24 cellular contexts compared by ENCODE assay signal in genomic region chr7:151412318-151412717, GRCh38. TPM values are rescaled to one million over a fixed set of nuclear protein-coding genes. Genes with fewer than 3 reads are reported as not detected.
DNase-seq lines count a peak whose midpoint lies in the region; ATAC-seq, FAIRE-seq and TF ChIP-seq lines count a peak whose summit lies in the region.
"Had no signal": no experiment of that assay in that cellular context is flagged by ENCODE, and none has a peak within 500 bp of the region (broad histone marks: within the 10 kb centered on the region; RNA-seq: fewer than 3 reads in every experiment).

No MANE protein-coding gene starts in this region.

- no peaks in the 10 kb centered on the region for H3K27me3 ChIP-seq in CD4-positive, alpha-beta memory T cell (ENCODE audit: insufficient read depth, low read length)
- peaks cover 4 to 14% of the 10 kb centered on the region in 2 experiments; a peak in 3 of 5 replicates for H3K27me3 ChIP-seq in K562 (ENCODE audit: control insufficient read depth in 2 of 2, insufficient read depth in 2 of 2, low read length in 2 of 2)

- WGBS in K562 (ENCODE audit: insufficient coverage, low coverage, missing lambda C conversion rate), result 32% methylated on average over 4 of the region's 4 CpGs
- WGBS in lower leg skin, 2 donors, result 72 to 83% methylated on average over 4 of the region's 4 CpGs

- BruUV-seq in K562 (replicated peaks; lab: Mats Ljungman, UMichigan), result no TSS peak

- H3K9me3 Mint-ChIP-seq in CD4-positive, alpha-beta memory T cell, result peaks cover 0 to 32% (median 16%) of the 10 kb centered on the region in 8 donors
- peaks cover 17% of the 10 kb centered on the region for H3K9me3 Mint-ChIP-seq in nephron progenitor cell
- H3K9me3 Mint-ChIP-seq in progenitor cell of endocrine pancreas (ENCODE audit: low read depth), result no peaks in the 10 kb centered on the region
- no peaks in the 10 kb centered on the region for H3K9me3 Mint-ChIP-seq in activated CD8-positive, alpha-beta T cell treated with anti-CD3 and anti-CD28 coated beads, Interleukin-2, amount 10 ng/mL, durations not matched to agents 7 days and 5 days (ENCODE audit: insufficient read depth)

- no peak overlapping the region for H3K4me3 ChIP-seq in CD4-positive, alpha-beta memory T cell (ENCODE audit: low read length in 2 of 2)
- H3K4me3 ChIP-seq in K562, result no peak overlapping the region
- no peak overlapping the region for H3K4me3 ChIP-seq in lower leg skin (ENCODE audit: low read depth, poor library complexity, severe bottlenecking)
- H3K4me3 ChIP-seq: BLaER1 treated with 17β-estradiol and CSF1 and Interleukin-3, amounts not matched to agents 10 nM and 100 nM; HAP-1; PC-9; SJSA1 had no signal

- intact Hi-C loops in CD4-positive, alpha-beta memory T cell (cut with micrococcal nuclease), result no loop called here
- intact Hi-C loops in K562 (cut with micrococcal nuclease) (loop anchor here (5.0 kb wide), 1 partner anchor 35 kb away; no protein-coding TSS in a partner anchor), lower leg skin (cut with DNase I; ENCODE audit: low total_unique reads) (no loop called here)

- H2AFZ ChIP-seq in K562 (ENCODE audit: low read depth, low read length), result peak overlapping the region; percentile 76; the same call in 1 of the 2 replicates
- H2AFZ ChIP-seq: PC-9 had no signal

- CTCF ChIA-PET in CD4-positive, alpha-beta memory T cell (lab: Charles Lee; ENCODE audit: partially characterized antibody), result interaction anchor here (1.3 to 1.6 kb wide), 2 partner anchors 10 to 221 kb away, joined by 3 to 4 read pairs; no protein-coding TSS in a partner anchor
- CTCF ChIA-PET in K562 (lab: Yijun Ruan, JAX; ENCODE audit: low intra/inter-chr PET ratio), result interaction anchor here (0.7 kb wide), 1 partner anchor 199 kb away, joined by 3 read pairs; no protein-coding TSS in a partner anchor
- CTCF ChIA-PET in activated CD8-positive, alpha-beta T cell treated with anti-CD3 and anti-CD28 coated beads, Interleukin-2, amount 10 ng/mL, durations not matched to agents 7 days and 5 days (lab: Charles Lee), result interaction anchor here (1.6 kb wide), 1 partner anchor 36 kb away, joined by 6 read pairs; no protein-coding TSS in a partner anchor

- FAIRE-seq in K562 (lab: Jason Lieb, UNC), result no peak
- FAIRE-seq: A204.1, GM12891 had no signal

- DNase-seq in CD4-positive, alpha-beta memory T cell, result no peak
- DNase-seq in K562 (ENCODE audit: extremely low read depth in 1 of 4, low spot score in 3 of 4) (no peak), nephron progenitor cell (no peak), progenitor cell of endocrine pancreas (ENCODE audit: low spot score, unreplicated experiment) (no peak), lower leg skin (ENCODE audit: low spot score in 2 of 2) (no peak), Kasumi-1 (lab: John Stamatoyannopoulos, UW) (no peak), LoVo (ENCODE audit: low spot score) (no peak)
- no peak for DNase-seq in activated CD8-positive, alpha-beta T cell treated with anti-CD3 and anti-CD28 coated beads, Interleukin-2, amount 10 ng/mL, durations not matched to agents 7 days and 5 days
- DNase-seq: AML-193, Calu3, DMS79 treated with DMSO at 0.1 percent for 48 hours, GOT3, NCI-H1105, NCI-H2227 treated with DMSO at 0.1 percent for 48 hours, NCI-H526 treated with DMSO at 0.1 percent for 48 hours, PC-9, Right ventricle myocardium superior had no signal

- peaks cover 31% of the 10 kb centered on the region for H3K4me1 ChIP-seq in CD4-positive, alpha-beta memory T cell (ENCODE audit: insufficient read depth, low read length)
- peaks cover 11 to 17% of the 10 kb centered on the region in 2 experiments for H3K4me1 ChIP-seq in K562 (replicated peaks in 1 of 2; ENCODE audit: control insufficient read depth in 2 of 2, insufficient read depth in 2 of 2, low read length in 2 of 2)
- H3K4me1 ChIP-seq: HAP-1 had no signal

- H3K36me3 Mint-ChIP-seq in CD4-positive, alpha-beta memory T cell, result peaks cover 6 to 33% of the 10 kb centered on the region in 2 donors
- peaks cover 17% of the 10 kb centered on the region for H3K36me3 Mint-ChIP-seq in nephron progenitor cell (ENCODE audit: low read depth)
- peaks cover 4% of the 10 kb centered on the region for H3K36me3 Mint-ChIP-seq in progenitor cell of endocrine pancreas (ENCODE audit: insufficient read depth)
- no peaks in the 10 kb centered on the region for H3K36me3 Mint-ChIP-seq in activated CD8-positive, alpha-beta T cell treated with anti-CD3 and anti-CD28 coated beads, Interleukin-2, amount 10 ng/mL, durations not matched to agents 7 days and 5 days (ENCODE audit: low read depth)

- no peak for TF ChIP-seq EP300 in K562 (IDR thresholded peaks at IDR 0.05; ENCODE audit: low read length)

- ATAC-seq in K562, result no peak
- no peak for ATAC-seq in activated CD8-positive, alpha-beta T cell treated with anti-CD3 and anti-CD28 coated beads, Interleukin-2, amount 10 ng/mL, durations not matched to agents 7 days and 5 days

- no peak overlapping the region for H3K27ac ChIP-seq in CD4-positive, alpha-beta memory T cell (ENCODE audit: low read depth, low read length)
- no peak overlapping the region for H3K27ac ChIP-seq in K562 (ENCODE audit: extremely low read depth, low read depth, low read length)
- H3K27ac ChIP-seq: BLaER1 treated with 17β-estradiol and CSF1 and Interleukin-3, amounts not matched to agents 10 nM and 100 nM; PC-9; SJSA1 had no signal

- POLR2A ChIA-PET in CD4-positive, alpha-beta memory T cell (lab: Charles Lee; ENCODE audit: partially characterized antibody), result interaction anchor here (0.8 to 1.0 kb wide), 3 partner anchors 18 to 60 kb away, joined by 3 to 4 read pairs (median 3); no protein-coding TSS in a partner anchor
- POLR2A ChIA-PET in K562 (lab: Yijun Ruan, JAX), result interaction anchor here (0.7 kb wide), 1 partner anchor 11 kb away, joined by 4 read pairs; no protein-coding TSS in a partner anchor
- POLR2A ChIA-PET in activated CD8-positive, alpha-beta T cell treated with anti-CD3 and anti-CD28 coated beads, Interleukin-2, amount 10 ng/mL, durations not matched to agents 7 days and 5 days (lab: Charles Lee), result interaction anchor here (0.6 kb wide), 2 partner anchors 19 to 21 kb away, joined by 3 read pairs; no protein-coding TSS in a partner anchor

- no peak overlapping the region for H3K4me2 ChIP-seq in K562 (ENCODE audit: insufficient read depth, low read length)
- H3K4me2 ChIP-seq: PC-9 had no signal

- H3K27ac Mint-ChIP-seq in CD4-positive, alpha-beta memory T cell, result peak overlapping the region; percentile 14 to 89 (median 69)
- H3K27ac Mint-ChIP-seq in nephron progenitor cell (peak overlapping the region; percentile 78), progenitor cell of endocrine pancreas (no peak overlapping the region)
- H3K27ac Mint-ChIP-seq in activated CD8-positive, alpha-beta T cell treated with anti-CD3 and anti-CD28 coated beads, Interleukin-2, amount 10 ng/mL, durations not matched to agents 7 days and 5 days, result no peak overlapping the region

- H3K27me3 Mint-ChIP-seq in CD4-positive, alpha-beta memory T cell, result peaks cover 1 to 3% of the 10 kb centered on the region in 2 donors
- H3K27me3 Mint-ChIP-seq in nephron progenitor cell (ENCODE audit: low read depth, poor library complexity), result peaks cover 40% of the 10 kb centered on the region
- H3K27me3 Mint-ChIP-seq in progenitor cell of endocrine pancreas, result peaks cover 32% of the 10 kb centered on the region
- H3K27me3 Mint-ChIP-seq in activated CD8-positive, alpha-beta T cell treated with anti-CD3 and anti-CD28 coated beads, Interleukin-2, amount 10 ng/mL, durations not matched to agents 7 days and 5 days (ENCODE audit: low read depth), result peaks cover 55% of the 10 kb centered on the region

- no peak for TF ChIP-seq POLR2A in K562 (conservative IDR thresholded peaks at IDR 0.05)
- TF ChIP-seq POLR2A in lower leg skin (IDR thresholded peaks at IDR 0.05), result no peak

- in situ Hi-C loops in K562 (cut with MboI), result no loop called here

- H4K20me1 ChIP-seq in K562 (replicated peaks; ENCODE audit: control insufficient read depth, insufficient read depth, low read length), result no peaks in the 10 kb centered on the region

- no peaks in the 10 kb centered on the region for H3K36me3 ChIP-seq in CD4-positive, alpha-beta memory T cell (ENCODE audit: insufficient read depth, low read length)
- no peaks in the 10 kb centered on the region for H3K36me3 ChIP-seq in K562 (ENCODE audit: control insufficient read depth, insufficient read depth, low read length)
- H3K36me3 ChIP-seq: BLaER1 treated with 17β-estradiol and CSF1 and Interleukin-3, amounts not matched to agents 10 nM and 100 nM; HAP-1; SJSA1 had no signal

- peak overlapping the region in 4 of 8 donors; percentile 11 to 80 (median 56) for H3K4me3 Mint-ChIP-seq in CD4-positive, alpha-beta memory T cell
- H3K4me3 Mint-ChIP-seq in nephron progenitor cell (no peak overlapping the region), progenitor cell of endocrine pancreas (ENCODE audit: low read depth) (peak overlapping the region; percentile 0)
- H3K4me3 Mint-ChIP-seq in activated CD8-positive, alpha-beta T cell treated with anti-CD3 and anti-CD28 coated beads, Interleukin-2, amount 10 ng/mL, durations not matched to agents 7 days and 5 days, result no peak overlapping the region

- H3K4me1 Mint-ChIP-seq in CD4-positive, alpha-beta memory T cell, result peaks cover 22 to 54% (median 33%) of the 10 kb centered on the region in 4 donors
- H3K4me1 Mint-ChIP-seq in nephron progenitor cell (peaks cover 44% of the 10 kb centered on the region), progenitor cell of endocrine pancreas (ENCODE audit: low read depth) (peaks cover 17% of the 10 kb centered on the region)
- H3K4me1 Mint-ChIP-seq in activated CD8-positive, alpha-beta T cell treated with anti-CD3 and anti-CD28 coated beads, Interleukin-2, amount 10 ng/mL, durations not matched to agents 7 days and 5 days (ENCODE audit: low read depth), result peaks cover 10% of the 10 kb centered on the region

- no peak for TF ChIP-seq RAD21 in K562 (CRISPR knock-in tag; conservative IDR thresholded peaks at IDR 0.05 in 1 of 2, IDR thresholded peaks at IDR 0.05 in 1 of 2)

- no peaks in the 10 kb centered on the region for H3K79me2 ChIP-seq in K562 (ENCODE audit: control insufficient read depth, insufficient read depth, low read length)

- no peaks in the 10 kb centered on the region for H3K9me3 ChIP-seq in CD4-positive, alpha-beta memory T cell (ENCODE audit: control insufficient read depth in 1 of 2, low read length in 2 of 2)
- H3K9me3 ChIP-seq in K562 (replicated peaks; ENCODE audit: control insufficient read depth, insufficient read depth, low read depth, low read length), result no peaks in the 10 kb centered on the region; the same call in 1 of the 2 replicates
- H3K9me3 ChIP-seq: BLaER1 treated with 17β-estradiol and CSF1 and Interleukin-3, amounts not matched to agents 10 nM and 100 nM; HAP-1; SJSA1 had no signal

- TF ChIP-seq CTCF in K562 (IDR thresholded peaks at IDR 0.05 in 2 of 3, conservative IDR thresholded peaks at IDR 0.05 in 1 of 3; ENCODE audit: insufficient read depth in 2 of 3, low read depth in 1 of 3, low read length in 3 of 3) (no peak), nephron progenitor cell (IDR thresholded peaks at IDR 0.05) (no peak), progenitor cell of endocrine pancreas (IDR thresholded peaks at IDR 0.05; ENCODE audit: unreplicated experiment) (no peak), lower leg skin (IDR thresholded peaks at IDR 0.05) (no peak)

- H3K9ac ChIP-seq in K562 (ENCODE audit: insufficient read depth in 1 of 2, low read depth in 2 of 2, low read length in 2 of 2), result no peak overlapping the region
- H3K9ac ChIP-seq: BLaER1 treated with 17β-estradiol and CSF1 and Interleukin-3, amounts not matched to agents 10 nM and 100 nM had no signal

- H3K9me1 ChIP-seq in K562 (ENCODE audit: control insufficient read depth, insufficient read depth, low read length), result no peaks in the 10 kb centered on the region

RNA-seq across cellular contexts. Expression of gene WDR86, which starts 2.5 kb away (rescaled TPM):
- total RNA-seq in CD4-positive, alpha-beta memory T cell, result 1 to 10 TPM; 7.0 to 8.0 TPM
- 10 to 100 TPM; 10.0 to 14.4 TPM for polyA plus RNA-seq in CD4-positive, alpha-beta memory T cell
- 0.32 TPM in 1 of 2 replicates, not detected in the other for total RNA-seq in K562 (2011; cell fraction: chromatin; rRNA removed; ENCODE audit: low replicate concordance)
- total RNA-seq in K562 (2011; cell fraction: nucleolus; rRNA removed), result not detected in 2 replicates
- not detected in 2 replicates for total RNA-seq in K562 (2011; cell fraction: nucleoplasm; rRNA removed)
- total RNA-seq in K562 (2014; rRNA removed) (0.08 TPM in 1 of 2 replicates, not detected in the other), K562 (2014; rRNA removed; fragmentation: Illumina TruSeq; extraction: Trizol) (not detected in 2 replicates), K562 (2015; rRNA removed; fragmentation: Illumina TruSeq; extraction: Trizol) (not detected in 2 replicates), K562 (2021) (0.09 TPM in 1 of 2 replicates, not detected in the other), progenitor cell of endocrine pancreas (80.6 and 82.9 TPM in 2 replicates), lower leg skin (1 to 10 TPM in 3 of 4 donors, not detected in 1; 1.4 to 2.4 (median 2.0) TPM)
- polyA plus RNA-seq in K562 (2011; rRNA removed) (not detected in 2 replicates), K562 (2014; fragmentation: Illumina TruSeq; extraction: Trizol) (not detected in 2 replicates), K562 (2014; fragmentation: Nextera tagmentation; extraction: Ambion mirVana) (not detected), K562 (2014; rRNA removed) (0.05 and 0.24 TPM in 2 replicates)
- polyA plus RNA-seq in K562 (2011; cell fraction: cytosol; rRNA removed), result 0.04 TPM in 1 of 2 replicates, not detected in the other
- polyA plus RNA-seq in K562 (2011; cell fraction: nucleus; rRNA removed), result 0.11 and 0.31 TPM in 2 replicates
- 0.21 and 0.39 TPM in 2 replicates for polyA plus RNA-seq in K562 (2012)
- not detected in 2 replicates for polyA minus RNA-seq in K562 (2011; rRNA and poly(A)+ RNA removed)
- not detected in 2 replicates for polyA minus RNA-seq in K562 (2011; cell fraction: cytosol; rRNA and poly(A)+ RNA removed)
- not detected in 2 replicates for polyA minus RNA-seq in K562 (2011; cell fraction: nucleus; rRNA and poly(A)+ RNA removed)
- total RNA-seq in activated CD8-positive, alpha-beta T cell treated with anti-CD3 and anti-CD28 coated beads, Interleukin-2, amount 10 ng/mL, durations not matched to agents 7 days and 5 days, result under 1 TPM; 0.26 to 0.32 TPM
- total RNA-seq: Calu3, MCF 10A, NCI-H460 had no signal

RNA-seq across cellular contexts. Expression of gene CRYGN, which starts 27.6 kb away (rescaled TPM):
- not detected for total RNA-seq in CD4-positive, alpha-beta memory T cell
- 1 to 10 TPM in 1 of 2 donors, not detected in 1; 1.9 TPM for polyA plus RNA-seq in CD4-positive, alpha-beta memory T cell
- total RNA-seq in K562 (2011; cell fraction: chromatin; rRNA removed; ENCODE audit: low replicate concordance), result 0.19 and 0.23 TPM in 2 replicates
- total RNA-seq in K562 (2011; cell fraction: nucleolus; rRNA removed), result not detected in 2 replicates
- total RNA-seq in K562 (2011; cell fraction: nucleoplasm; rRNA removed), result not detected in 2 replicates
- total RNA-seq in K562 (2014; rRNA removed) (not detected in 2 replicates), K562 (2014; rRNA removed; fragmentation: Illumina TruSeq; extraction: Trizol) (not detected in 2 replicates), K562 (2015; rRNA removed; fragmentation: Illumina TruSeq; extraction: Trizol) (not detected in 2 replicates), K562 (2021) (not detected in 2 replicates), progenitor cell of endocrine pancreas (2.5 and 3.2 TPM in 2 replicates), lower leg skin (not detected)
- polyA plus RNA-seq in K562 (2011; rRNA removed) (not detected in 2 replicates), K562 (2014; fragmentation: Illumina TruSeq; extraction: Trizol) (not detected in 2 replicates), K562 (2014; fragmentation: Nextera tagmentation; extraction: Ambion mirVana) (not detected), K562 (2014; rRNA removed) (not detected in 2 replicates)
- not detected in 2 replicates for polyA plus RNA-seq in K562 (2011; cell fraction: cytosol; rRNA removed)
- 0.09 TPM in 1 of 2 replicates, not detected in the other for polyA plus RNA-seq in K562 (2011; cell fraction: nucleus; rRNA removed)
- not detected in 2 replicates for polyA plus RNA-seq in K562 (2012)
- polyA minus RNA-seq in K562 (2011; rRNA and poly(A)+ RNA removed), result not detected in 2 replicates
- polyA minus RNA-seq in K562 (2011; cell fraction: cytosol; rRNA and poly(A)+ RNA removed), result not detected in 2 replicates
- not detected in 2 replicates for polyA minus RNA-seq in K562 (2011; cell fraction: nucleus; rRNA and poly(A)+ RNA removed)
- under 1 TPM; 0.34 to 0.50 TPM for total RNA-seq in activated CD8-positive, alpha-beta T cell treated with anti-CD3 and anti-CD28 coated beads, Interleukin-2, amount 10 ng/mL, durations not matched to agents 7 days and 5 days
- total RNA-seq: Calu3, MCF 10A, SJSA1 had no signal

Comparison
In these comparisons a context has a peak if more than half of its experiments do, and no peak if none do; other contexts are left out.
1. H3K27ac Mint-ChIP-seq: peak in CD4-positive, alpha-beta memory T cell (7 of 7) and nephron progenitor cell (single experiment); none in progenitor cell of endocrine pancreas (single experiment) and activated CD8-positive, alpha-beta T cell treated with anti-CD3 and anti-CD28 coated beads, Interleukin-2, amount 10 ng/mL, durations not matched to agents 7 days and 5 days (single experiment).